25 cellular contexts compared by ENCODE assay signal in genomic region chr5:87572611-87573010, GRCh38.
"Had no signal": no experiment of that assay in that cellular context is flagged by ENCODE, and none has a peak within 500 bp of the region (broad histone marks: within the 10 kb centered on the region; RNA-seq: fewer than 3 reads in every experiment).

No MANE protein-coding gene starts in this region.

- H3K27ac ChIP-seq: stomach, suprapubic skin, testis, thoracic aorta, thyroid gland, tibial artery, tibial nerve, transverse colon, upper lobe of left lung, upper lobe of right lung, uterus, vagina had no signal

- DNase-seq: stimulated activated CD4-positive, alpha-beta T cell treated with anti-CD3 and anti-CD28 coated beads, Interleukin-2, amount 100 ng/mL, for 48 hours; stimulated activated CD4-positive, alpha-beta T cell treated with anti-CD3 and anti-CD28 coated beads, Interleukin-4, amount 100 ng/mL, for 1 hour; stimulated activated CD4-positive, alpha-beta T cell treated with anti-CD3 and anti-CD28 coated beads, Interleukin-4, amount 100 ng/mL, for 24 hours; stimulated activated CD4-positive, alpha-beta T cell treated with anti-CD3 and anti-CD28 coated beads, Interleukin-4, amount 100 ng/mL, for 4 hours; stimulated activated CD8-positive, alpha-beta memory T cell treated with anti-CD3 and anti-CD28 coated beads, Interleukin-4, amount 100 ng/mL, for 48 hours; stimulated activated naive B cell treated with anti-CD40 and anti-IgM and Interleukin-4, amounts not matched to agents 10 μg/mL and 1 μg/mL and 100 μg/mL, for 72 hours; stimulated activated naive CD4-positive, alpha-beta T cell; stimulated activated naive CD4-positive, alpha-beta T cell treated with Interleukin-2 at 50 U/mL for 16 hours; stimulated activated naive CD8-positive, alpha-beta T cell treated with anti-CD3 and anti-CD28 coated beads, Interleukin-15, amount 100 ng/mL, for 72 hours; stimulated activated naive CD8-positive, alpha-beta T cell treated with anti-CD3 and anti-CD28 coated beads, Interleukin-15, Interleukin-2, amounts not matched to agents 100 U/mL and 50 U/mL, for 24 hours; stomach; substantia nigra; testis; thyroid gland; tibial artery; transverse colon; upper lobe of right lung; uterus had no signal

- H3K4me3 ChIP-seq: stomach, suprapubic skin, testis, thoracic aorta, thyroid gland, tibial artery, tibial nerve, transverse colon, upper lobe of left lung, upper lobe of right lung, uterus, vagina had no signal

- H3K4me1 ChIP-seq: stomach, suprapubic skin, testis, thyroid gland, tibial artery, tibial nerve, transverse colon, upper lobe of left lung, upper lobe of right lung, uterus, vagina had no signal

- H3K27me3 ChIP-seq: suprapubic skin, testis, thyroid gland, tibial artery, tibial nerve, transverse colon, upper lobe of left lung, upper lobe of right lung, uterus, vagina had no signal

- H3K9me3 ChIP-seq: suprapubic skin, testis, thoracic aorta, thyroid gland, tibial artery, tibial nerve, transverse colon, upper lobe of left lung, upper lobe of right lung, uterus, vagina had no signal

- FAIRE-seq: urothelium cell line had no signal

- H3K36me3 ChIP-seq: stomach, suprapubic skin, thoracic aorta, thyroid gland, tibial artery, tibial nerve, transverse colon, upper lobe of left lung, upper lobe of right lung, uterus, vagina had no signal

- ATAC-seq: stimulated activated memory B cell treated with anti-CD40 and anti-IgM and Interleukin-4, amounts not matched to agents 10 μg/mL and 1 μg/mL and 100 μg/mL, for 72 hours; stimulated activated naive B cell treated with anti-CD40 and anti-IgM and Interleukin-4, amounts not matched to agents 10 μg/mL and 1 μg/mL and 100 μg/mL, for 72 hours; stimulated activated naive CD8-positive, alpha-beta T cell treated with anti-CD3 and anti-CD28 coated beads, Interleukin-15, amount 100 ng/mL, for 72 hours; stimulated activated naive CD8-positive, alpha-beta T cell treated with anti-CD3 and anti-CD28 coated beads, Interleukin-15, Interleukin-2, amounts not matched to agents 100 U/mL and 50 U/mL, for 24 hours; upper lobe of right lung had no signal
